ENCODE assay signal across 8 cellular contexts in genomic region chr4:76194325-76194724, GRCh38. TPM values are rescaled to one million over a fixed set of nuclear protein-coding genes. Genes with fewer than 3 reads are reported as not detected.
DNase-seq lines count a peak whose midpoint lies in the region; ATAC-seq and TF ChIP-seq lines count a peak whose summit lies in the region.

No MANE protein-coding gene starts in this region.

- H3K4me1 ChIP-seq in lung (ENCODE audit: control insufficient read depth in 2 of 2, insufficient read depth in 2 of 2, low read length in 2 of 2), result peaks cover 29 to 47% of the 10 kb centered on the region in 2 donors

- H3K36me3 ChIP-seq in lung (ENCODE audit: control insufficient read depth in 2 of 2, insufficient read depth in 2 of 2, low read length in 2 of 2), result peaks cover 4 to 7% of the 10 kb centered on the region in 2 donors

- intact Hi-C loops in Right ventricle myocardium inferior (cut with DNase I), result no loop called here
- intact Hi-C loops in cardiac septum (cut with DNase I), result loop anchor here (5.0 kb wide), 1 partner anchor 113 kb away; the partner anchor contains the start of gene STBD1

- TF ChIP-seq CTCF in lung (IDR thresholded peaks at IDR 0.05; ENCODE audit: control extremely low read depth, extremely low read depth), result no peak

- DNase-seq in Right ventricle myocardium inferior (ENCODE audit: missing footprints) (no peak), cardiac septum (ENCODE audit: low spot score) (no peak), dedifferentiated amniotic fluid mesenchymal stem cell (ENCODE audit: extremely low spot score) (peak; percentile 80), lung (ENCODE audit: low spot score) (no peak), RPMI8226 (no peak), NCI-H748 (lab: John Stamatoyannopoulos, UW; ENCODE audit: unreplicated experiment) (no peak)
- DNase-seq in NK-92 treated with Interleukin-12 subunit alpha and Interleukin-12 subunit beta, amount 100 ng/mL, for 24 hours (lab: John Stamatoyannopoulos, UW), result no peak

- no peaks in the 10 kb centered on the region for H3K27me3 ChIP-seq in lung (ENCODE audit: control insufficient read depth, insufficient read depth)

- WGBS in lung, 2 donors, result 44 to 59% methylated on average over 2 of the region's 2 CpGs

- ATAC-seq in Right ventricle myocardium inferior (peak; percentile 76), lung (ENCODE audit: insufficient read depth, low FRiP score) (peak; percentile 82), GM21423 (IDR thresholded peaks at IDR 0.05; ENCODE audit: unreplicated experiment) (no peak)

- H3K27ac ChIP-seq in lung (ENCODE audit: low read depth in 1 of 2, low read length in 1 of 2), result peak overlapping the region in 1 of 2 donors; percentile 84

- H3K9me3 ChIP-seq in lung (ENCODE audit: control insufficient read depth in 2 of 2, insufficient read depth in 1 of 2, low read length in 1 of 2), result peaks cover 0 to 4% of the 10 kb centered on the region in 2 donors

- no peak overlapping the region for H3K4me3 ChIP-seq in lung

RNA-seq across cellular contexts. Expression of gene SCARB2, which starts 19.3 kb away (rescaled TPM):
- total RNA-seq in Right ventricle myocardium inferior (102 TPM), cardiac septum (114 TPM), lung (100 to 1,000 TPM; 195 to 360 TPM)
- polyA plus RNA-seq in lung, result 100 to 1,000 TPM; 104 to 105 TPM

RNA-seq across cellular contexts. Expression of gene NUP54, which starts 46.1 kb away (rescaled TPM):
- total RNA-seq in Right ventricle myocardium inferior (21.6 TPM), cardiac septum (22.7 TPM), lung (10 to 100 TPM; 26.5 to 57.6 TPM)
- polyA plus RNA-seq in lung, result 10 to 100 TPM; 19.8 to 30.2 TPM

RNA-seq across cellular contexts. Expression of gene FAM47E, which starts 57.2 kb away (rescaled TPM):
- total RNA-seq in Right ventricle myocardium inferior, result 2.4 TPM
- total RNA-seq in cardiac septum, result 2.9 TPM
- total RNA-seq in lung, result 10 to 100 TPM in 1 of 2 donors, 1 to 10 TPM in 1; 6.3 to 10.7 TPM
- polyA plus RNA-seq in lung, result 1 to 10 TPM; 4.4 to 7.6 TPM
